Comparison of ENCODE assay signal across 1 cellular context in the genomic region with DNA sequence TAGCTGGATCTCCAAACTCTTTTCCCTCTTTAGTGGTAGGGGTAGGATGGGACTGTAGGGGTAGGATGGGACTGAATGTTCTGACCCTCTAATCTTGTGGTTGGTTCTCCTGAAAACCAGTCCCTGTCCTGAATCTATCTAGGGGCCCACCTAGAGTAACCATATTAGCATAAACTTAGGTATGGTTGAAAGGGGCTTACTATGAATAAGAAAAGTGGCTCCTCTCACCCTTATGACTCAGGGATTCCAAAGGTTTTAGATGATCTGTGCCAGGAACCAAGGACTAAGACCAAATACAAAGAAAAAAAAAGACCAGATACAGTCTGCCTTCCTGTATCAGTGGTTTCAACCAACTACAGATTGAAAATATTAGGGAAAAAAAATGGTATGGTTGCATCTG.
A peak's percentile ranks its signal among the peaks of the same experiment; 100 is the strongest.
TF ChIP-seq lines count a peak whose summit lies in the region.

No MANE protein-coding gene starts in this region.

TF ChIP-seq in H1, 55 proteins besides CTCF, POLR2A, EP300 and RAD21:
- TF ChIP-seq JUND (IDR thresholded peaks at IDR 0.05; ENCODE audit: low read length) (0 out of 2 replicates have a peak, but pooled peaks have one; percentile 36), GABPA (IDR thresholded peaks at IDR 0.05; ENCODE audit: borderline replicate concordance, insufficient read depth, low read length) (no peak), SIX5 (IDR thresholded peaks at IDR 0.05; ENCODE audit: low read depth, low read length) (no peak)
